Comparison of ENCODE assay signal across 20 cellular contexts in genomic region chr11:86489442-86489841, GRCh38.
DNase-seq lines count a peak whose midpoint lies in the region; ATAC-seq, FAIRE-seq and TF ChIP-seq lines count a peak whose summit lies in the region.
"Had no signal": no experiment of that assay in that cellular context is flagged by ENCODE, and none has a peak within 500 bp of the region (broad histone marks: within the 10 kb centered on the region; RNA-seq: fewer than 3 reads in every experiment).

No MANE protein-coding gene starts in this region.

- H3K36me3 Mint-ChIP-seq in Caco-2 (ENCODE audit: insufficient read depth, unreplicated experiment) (peaks cover 5% of the 10 kb centered on the region), astrocyte (ENCODE audit: low read depth, unreplicated experiment) (peaks cover 21% of the 10 kb centered on the region)
- H3K36me3 Mint-ChIP-seq: IgD-negative memory B cell had no signal

- no peak for TF ChIP-seq POLR2A in IMR-90 (IDR thresholded peaks at IDR 0.05; ENCODE audit: low read depth, low read length)

- H3K4me2 ChIP-seq in IMR-90 (ENCODE audit: low read depth, low read length) (no peak overlapping the region), astrocyte (ENCODE audit: low read length) (no peak overlapping the region), neuronal stem cell (ENCODE audit: insufficient read depth, low read length, poor library complexity, severe bottlenecking) (no peak overlapping the region)

- H3K79me1 ChIP-seq in IMR-90 (ENCODE audit: low read depth in 1 of 2, low read length in 2 of 2) (no peaks in the 10 kb centered on the region), neuronal stem cell (ENCODE audit: low read depth, low read length) (peaks cover 1% of the 10 kb centered on the region)

- intact Hi-C loops in Caco-2 (cut with micrococcal nuclease; ENCODE audit: unreplicated experiment) (no loop called here), IMR-90 (cut with micrococcal nuclease) (no loop called here)

- no peak overlapping the region for H2BK5ac ChIP-seq in IMR-90 (ENCODE audit: low read depth, low read length, poor library complexity, severe bottlenecking)
- H2BK5ac ChIP-seq in neuronal stem cell (ENCODE audit: low read length): no peak overlapping the region

- H2BK20ac ChIP-seq in IMR-90 (ENCODE audit: low read depth, low read length): no peak overlapping the region

- H3K27me3 ChIP-seq in Caco-2 (replicated peaks; ENCODE audit: control insufficient read depth, insufficient read depth, low read length): no peaks in the 10 kb centered on the region
- H3K27me3 ChIP-seq in IMR-90 (ENCODE audit: control insufficient read depth, insufficient read depth, low read length): no peaks in the 10 kb centered on the region; the same call in 1 of the 2 replicates
- no peaks in the 10 kb centered on the region for H3K27me3 ChIP-seq in astrocyte (ENCODE audit: insufficient read depth, low read length)
- H3K27me3 ChIP-seq in neuronal stem cell (ENCODE audit: control insufficient read depth in 3 of 3, insufficient read depth in 3 of 3, low read depth in 1 of 3, low read length in 3 of 3): no peaks in the 10 kb centered on the region

- BruUV-seq in Caco-2 (replicated peaks; lab: Mats Ljungman, UMichigan) (no TSS peak), IMR-90 (replicated peaks; lab: Mats Ljungman, UMichigan) (no TSS peak)

- no peaks in the 10 kb centered on the region for H4K20me1 ChIP-seq in IMR-90 (ENCODE audit: insufficient read depth, low read length)
- no peaks in the 10 kb centered on the region for H4K20me1 ChIP-seq in astrocyte (ENCODE audit: insufficient read depth, low read length)

- H3K9ac ChIP-seq in IMR-90 (ENCODE audit: low read depth, low read length) (no peak overlapping the region), astrocyte (ENCODE audit: low read length) (no peak overlapping the region), neuronal stem cell (ENCODE audit: low read depth, low read length, poor library complexity) (no peak overlapping the region)
- H3K9ac ChIP-seq: GM23248 had no signal

- H2BK120ac ChIP-seq in IMR-90 (ENCODE audit: low read depth, low read length): no peak overlapping the region
- H2BK120ac ChIP-seq in neuronal stem cell (ENCODE audit: low read depth, low read length): no peak overlapping the region

- H3K27ac ChIP-seq in IMR-90 (ENCODE audit: insufficient read depth, low read length): no peak overlapping the region
- H3K27ac ChIP-seq in astrocyte (ENCODE audit: low read depth, low read length): no peak overlapping the region
- H3K27ac ChIP-seq in neuronal stem cell (replicated peaks; ENCODE audit: low read length): no peak overlapping the region
- H3K27ac ChIP-seq: C4-2B, GM23248 had no signal

- no peak overlapping the region for H3K56ac ChIP-seq in IMR-90 (ENCODE audit: extremely low read depth, insufficient read depth, low read length)

- H3K23ac ChIP-seq in IMR-90 (ENCODE audit: low read depth, low read length): no peak overlapping the region
- no peak overlapping the region for H3K23ac ChIP-seq in neuronal stem cell (ENCODE audit: low read depth, low read length, poor library complexity)

- no peaks in the 10 kb centered on the region for H3K79me2 ChIP-seq in astrocyte (ENCODE audit: insufficient read depth, low read length)

- peaks cover 15% of the 10 kb centered on the region for H3K9me1 ChIP-seq in IMR-90 (ENCODE audit: insufficient read depth, low read length)

- POLR2A ChIA-PET in Caco-2 (lab: Charles Lee) (no interaction called here), IMR-90 (lab: Charles Lee; ENCODE audit: unreplicated experiment) (no interaction called here)

- no peak for DNase-seq in Caco-2
- DNase-seq in IMR-90: no peak
- no peak for DNase-seq in astrocyte (ENCODE audit: low read depth)
- DNase-seq in neuronal stem cell (ENCODE audit: low spot score): no peak
- no peak for DNase-seq in pons (ENCODE audit: low spot score)
- DNase-seq in NOMO-1 treated with DMSO at 0.1 percent for 48 hours (lab: John Stamatoyannopoulos, UW; ENCODE audit: unreplicated experiment): no peak
- DNase-seq: AML-193; CD4-positive, alpha-beta T cell; DMS153; DMS79; GDM1; GM23248 had no signal

- H4K8ac ChIP-seq in IMR-90 (ENCODE audit: low read depth in 2 of 2, low read length in 2 of 2): no peak overlapping the region
- H4K8ac ChIP-seq in neuronal stem cell (ENCODE audit: low read depth, low read length): no peak overlapping the region

- H3K4me3 ChIP-seq in Caco-2 (ENCODE audit: low read depth, low read length) (no peak overlapping the region), IMR-90 (ENCODE audit: insufficient read depth, low read depth, low read length) (no peak overlapping the region), astrocyte (ENCODE audit: insufficient read depth, low read depth, low read length) (no peak overlapping the region), neuronal stem cell (ENCODE audit: low read length in 2 of 2) (no peak overlapping the region)
- H3K4me3 ChIP-seq: GM23248, HAP-1 had no signal

- H2AFZ ChIP-seq in IMR-90 (replicated peaks; ENCODE audit: low read length, poor library complexity) (no peak overlapping the region), astrocyte (ENCODE audit: low read depth, low read length) (no peak overlapping the region), neuronal stem cell (ENCODE audit: low read length) (no peak overlapping the region)
- H2AFZ ChIP-seq: GM23248 had no signal

- H3K4me3 Mint-ChIP-seq in Caco-2 (ENCODE audit: unreplicated experiment): no peak overlapping the region
- H3K4me3 Mint-ChIP-seq in astrocyte (ENCODE audit: unreplicated experiment): no peak overlapping the region
- H3K4me3 Mint-ChIP-seq: CD4-positive, alpha-beta T cell; IgD-negative memory B cell had no signal

- H2BK15ac ChIP-seq in IMR-90 (ENCODE audit: low read depth, low read length) (no peak overlapping the region), neuronal stem cell (ENCODE audit: low read length) (no peak overlapping the region)

- dilution Hi-C loops in IMR-90 (cut with HindIII; ENCODE audit: low sequenced_read_pairs, unreplicated experiment): no loop called here

- TF ChIP-seq CTCF in Caco-2 (IDR thresholded peaks at IDR 0.05; ENCODE audit: insufficient read depth in 1 of 2, low read depth in 1 of 2, low read length in 1 of 2, severe bottlenecking in 1 of 2, unreplicated experiment in 1 of 2) (no peak), IMR-90 (conservative IDR thresholded peaks at IDR 0.05; ENCODE audit: low read depth, low read length) (no peak), astrocyte (IDR thresholded peaks at IDR 0.05; ENCODE audit: insufficient read depth, low read depth, low read length) (no peak)

- ATAC-seq in IMR-90 (ENCODE audit: low read depth) (no peak), HG02981 (IDR thresholded peaks at IDR 0.05; ENCODE audit: unreplicated experiment) (no peak)

- no peak for FAIRE-seq in astrocyte (lab: Jason Lieb, UNC)
- FAIRE-seq: A204.1, GM12892, GM18507, HTR-8/SVneo had no signal

- H3K9me3 Mint-ChIP-seq in Caco-2 (ENCODE audit: unreplicated experiment) (no peaks in the 10 kb centered on the region), astrocyte (ENCODE audit: unreplicated experiment) (no peaks in the 10 kb centered on the region)
- H3K9me3 Mint-ChIP-seq: CD4-positive, alpha-beta T cell; IgD-negative memory B cell had no signal

- H2AK5ac ChIP-seq in IMR-90 (ENCODE audit: low read depth, low read length): peak overlapping the region; percentile 33; the same call in 1 of the 2 replicates
- no peak overlapping the region for H2AK5ac ChIP-seq in neuronal stem cell (ENCODE audit: low read depth, low read length)

- H3K14ac ChIP-seq in IMR-90 (replicated peaks; ENCODE audit: low read depth, low read length): no peak overlapping the region
- H3K14ac ChIP-seq in neuronal stem cell (ENCODE audit: low read length): peak overlapping the region; percentile 42

- H3K27me3 Mint-ChIP-seq in Caco-2 (ENCODE audit: insufficient read depth, unreplicated experiment) (no peaks in the 10 kb centered on the region), astrocyte (ENCODE audit: low read depth, unreplicated experiment) (no peaks in the 10 kb centered on the region)
- H3K27me3 Mint-ChIP-seq: CD4-positive, alpha-beta T cell had no signal

- no peak for TF ChIP-seq RAD21 in IMR-90 (IDR thresholded peaks at IDR 0.05; ENCODE audit: low read length)

- no peak overlapping the region for H4K91ac ChIP-seq in IMR-90 (ENCODE audit: insufficient read depth, low read depth, low read length)
- H4K91ac ChIP-seq in neuronal stem cell (ENCODE audit: low read depth, low read length, poor library complexity): no peak overlapping the region

- CTCF ChIA-PET in Caco-2 (lab: Charles Lee) (no interaction called here), IMR-90 (lab: Yijun Ruan, JAX) (no interaction called here)

- peaks cover 51% of the 10 kb centered on the region for H3K4me1 Mint-ChIP-seq in Caco-2 (ENCODE audit: low read depth, unreplicated experiment)
- peaks cover 16% of the 10 kb centered on the region for H3K4me1 Mint-ChIP-seq in astrocyte (ENCODE audit: low read depth, unreplicated experiment)
- H3K4me1 Mint-ChIP-seq: IgD-negative memory B cell had no signal

- H3K4ac ChIP-seq in IMR-90 (ENCODE audit: low read depth, low read length) (no peak overlapping the region), neuronal stem cell (ENCODE audit: low read length) (no peak overlapping the region)

- no peaks in the 10 kb centered on the region for H3K9me3 ChIP-seq in Caco-2
- H3K9me3 ChIP-seq in IMR-90 (ENCODE audit: control insufficient read depth, insufficient read depth, low read length): no peaks in the 10 kb centered on the region
- H3K9me3 ChIP-seq in astrocyte (ENCODE audit: insufficient read depth, low read depth, low read length): no peaks in the 10 kb centered on the region
- no peaks in the 10 kb centered on the region for H3K9me3 ChIP-seq in neuronal stem cell (replicated peaks in 1 of 2; ENCODE audit: control insufficient read depth in 2 of 2, insufficient read depth in 1 of 2, low read depth in 1 of 2, low read length in 2 of 2)
- H3K9me3 ChIP-seq: HAP-1 had no signal

- in situ Hi-C loops in IMR-90 (cut with MboI; ENCODE audit: low sequenced_read_pairs): no loop called here

- no peak overlapping the region for H4K5ac ChIP-seq in IMR-90 (ENCODE audit: low read depth, low read length)

- H2BK12ac ChIP-seq in neuronal stem cell (ENCODE audit: low read length): no peak overlapping the region

- H3K18ac ChIP-seq in IMR-90 (ENCODE audit: low read depth, low read length) (no peak overlapping the region), neuronal stem cell (ENCODE audit: low read length) (peak overlapping the region; percentile 45)

- H3K27ac Mint-ChIP-seq in Caco-2 (ENCODE audit: unreplicated experiment) (peak overlapping the region; percentile 34), astrocyte (ENCODE audit: unreplicated experiment) (peak overlapping the region; percentile 31)
- H3K27ac Mint-ChIP-seq: CD4-positive, alpha-beta T cell; IgD-negative memory B cell had no signal

- H2AK9ac ChIP-seq in IMR-90 (replicated peaks; ENCODE audit: low read depth, low read length, poor library complexity): no peak overlapping the region

- WGBS in IMR-90 (ENCODE audit: extremely low coverage in 2 of 2, insufficient read length in 1 of 2), 2 experiments: 100% methylated on average over 1 of the region's 3 CpGs; no CpG with 5 or more reads in 1 of the 2 experiments
- WGBS in neuronal stem cell (ENCODE audit: extremely low coverage in 2 of 2, insufficient read length in 2 of 2, insufficient replicate concordance in 1 of 2), 2 donors: no CpG with 5 or more reads among the region's 3 CpGs

- 0 out of 2 replicates have a peak, but pooled peaks cover 1% of the 10 kb centered on the region for H3K36me3 ChIP-seq in Caco-2 (ENCODE audit: control insufficient read depth, insufficient read depth, low read length)
- no peaks in the 10 kb centered on the region for H3K36me3 ChIP-seq in IMR-90 (ENCODE audit: control insufficient read depth, insufficient read depth, low read length)
- no peaks in the 10 kb centered on the region for H3K36me3 ChIP-seq in astrocyte (ENCODE audit: insufficient read depth, low read length)
- peaks cover 0 to 12% of the 10 kb centered on the region in 2 donors for H3K36me3 ChIP-seq in neuronal stem cell (replicated peaks in 1 of 2; ENCODE audit: control insufficient read depth in 2 of 2, insufficient read depth in 2 of 2, low read length in 2 of 2)
- H3K36me3 ChIP-seq: HAP-1 had no signal

- H3K4me1 ChIP-seq in Caco-2 (peaks cover 53% of the 10 kb centered on the region), IMR-90 (ENCODE audit: control insufficient read depth, insufficient read depth, low read length) (peaks cover 4% of the 10 kb centered on the region), astrocyte (ENCODE audit: insufficient read depth, low read length) (peaks cover 17% of the 10 kb centered on the region), neuronal stem cell (ENCODE audit: control insufficient read depth in 2 of 2, insufficient read depth in 1 of 2, low read depth in 1 of 2, low read length in 2 of 2) (peaks cover 2 to 3% of the 10 kb centered on the region in 2 donors)
